Comparison of ENCODE assay signal across 15 cellular contexts in the genomic region with DNA sequence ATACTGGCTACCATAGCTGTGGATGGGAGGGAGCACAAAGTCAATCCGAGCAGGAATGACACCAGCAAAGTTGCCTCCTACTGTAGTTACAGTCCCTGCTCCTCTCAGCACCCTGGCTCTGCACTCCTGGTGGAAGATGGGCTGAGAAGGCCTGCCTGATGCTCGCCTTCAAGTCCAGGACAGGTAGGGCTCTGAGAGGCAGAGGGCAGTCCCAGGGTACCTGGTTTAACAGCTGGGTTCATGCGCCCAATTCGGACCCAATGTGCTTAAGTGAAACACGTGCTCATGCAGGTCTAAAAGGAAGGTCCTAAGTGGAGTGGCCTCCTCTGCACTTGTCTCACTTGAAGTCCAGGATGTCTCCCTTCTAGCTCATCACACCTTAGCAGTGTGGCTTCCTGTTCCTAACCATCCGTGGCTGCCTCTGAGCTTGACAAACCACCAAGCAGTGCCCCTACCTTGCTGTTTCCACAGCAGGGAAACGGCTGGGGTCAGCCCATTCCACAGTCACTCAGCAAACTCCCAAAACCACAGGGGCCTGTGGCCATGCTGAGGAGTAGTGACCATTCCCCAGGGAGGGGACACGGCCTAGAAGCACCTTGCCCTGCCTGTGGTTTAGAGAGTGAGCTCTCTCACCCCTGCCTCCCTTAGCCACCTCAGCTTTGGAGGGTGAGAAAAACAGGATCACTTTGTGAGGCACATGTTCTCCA. TPM values are rescaled to one million over a fixed set of nuclear protein-coding genes. Genes with fewer than 3 reads are reported as not detected.
DNase-seq lines count a peak whose midpoint lies in the region; ATAC-seq, FAIRE-seq and TF ChIP-seq lines count a peak whose summit lies in the region.
"Had no signal": no experiment of that assay in that cellular context is flagged by ENCODE, and none has a peak within 500 bp of the region (broad histone marks: within the 10 kb centered on the region; RNA-seq: fewer than 3 reads in every experiment).

No MANE protein-coding gene starts in this region.

- no peak overlapping the region for H3K27ac Mint-ChIP-seq in activated CD8-positive, alpha-beta T cell treated with anti-CD3 and anti-CD28 coated beads for 36 hours
- peak overlapping the region; percentile 83 for H3K27ac Mint-ChIP-seq in progenitor cell of endocrine pancreas
- H3K27ac Mint-ChIP-seq: brain had no signal

- H3K4me1 Mint-ChIP-seq in activated CD8-positive, alpha-beta T cell treated with anti-CD3 and anti-CD28 coated beads for 36 hours (ENCODE audit: low read depth): peaks cover 22% of the 10 kb centered on the region
- H3K4me1 Mint-ChIP-seq in progenitor cell of endocrine pancreas (ENCODE audit: low read depth): peaks cover 17% of the 10 kb centered on the region

- peaks cover 22% of the 10 kb centered on the region for H3K4me1 ChIP-seq in vagina
- H3K4me1 ChIP-seq: pancreas had no signal

- H3K27ac ChIP-seq in vagina: no peak overlapping the region
- H3K27ac ChIP-seq: pancreas had no signal

- H3K9me3 ChIP-seq in vagina: no peaks in the 10 kb centered on the region
- H3K9me3 ChIP-seq: pancreas had no signal

- H3K27me3 ChIP-seq in vagina: no peaks in the 10 kb centered on the region
- H3K27me3 ChIP-seq: pancreas had no signal

- intact Hi-C loops in activated CD8-positive, alpha-beta T cell treated with anti-CD3 and anti-CD28 coated beads for 36 hours (cut with micrococcal nuclease): no loop called here
- intact Hi-C loops in vagina (cut with DNase I): no loop called here

- POLR2A ChIA-PET in activated CD8-positive, alpha-beta T cell treated with anti-CD3 and anti-CD28 coated beads for 36 hours (lab: Charles Lee): no interaction called here

- peak; percentile 85 for FAIRE-seq in GM19239 (lab: Jason Lieb, UNC)
- FAIRE-seq: pancreas had no signal

- no peak for TF ChIP-seq POLR2A in vagina (IDR thresholded peaks at IDR 0.05)

- no peak overlapping the region for H3K4me3 Mint-ChIP-seq in activated CD8-positive, alpha-beta T cell treated with anti-CD3 and anti-CD28 coated beads for 36 hours
- no peak overlapping the region for H3K4me3 Mint-ChIP-seq in progenitor cell of endocrine pancreas (ENCODE audit: low read depth)
- H3K4me3 Mint-ChIP-seq: brain had no signal

- peak; percentile 78 for ATAC-seq in activated CD8-positive, alpha-beta T cell treated with anti-CD3 and anti-CD28 coated beads for 36 hours
- ATAC-seq: pancreas had no signal

- H3K27me3 Mint-ChIP-seq in activated CD8-positive, alpha-beta T cell treated with anti-CD3 and anti-CD28 coated beads for 36 hours: no peaks in the 10 kb centered on the region
- H3K27me3 Mint-ChIP-seq in progenitor cell of endocrine pancreas: no peaks in the 10 kb centered on the region

- H3K36me3 ChIP-seq in vagina: peaks cover 0 to 17% of the 10 kb centered on the region in 2 donors

- H3K36me3 Mint-ChIP-seq in activated CD8-positive, alpha-beta T cell treated with anti-CD3 and anti-CD28 coated beads for 36 hours (ENCODE audit: low read depth): peaks cover 2% of the 10 kb centered on the region
- H3K36me3 Mint-ChIP-seq in progenitor cell of endocrine pancreas (ENCODE audit: insufficient read depth): peaks cover 1% of the 10 kb centered on the region

- TF ChIP-seq CTCF in activated CD8-positive, alpha-beta T cell treated with anti-CD3 and anti-CD28 coated beads for 36 hours (IDR thresholded peaks at IDR 0.05): no peak
- TF ChIP-seq CTCF in progenitor cell of endocrine pancreas (IDR thresholded peaks at IDR 0.05; ENCODE audit: unreplicated experiment): no peak
- no peak for TF ChIP-seq CTCF in vagina (IDR thresholded peaks at IDR 0.05)

- DNase-seq in activated gamma-delta T cell treated with Interleukin-2 at 50 U/mL for 16 hours (peak; percentile 23), activated gamma-delta T cell (lab: John Stamatoyannopoulos, UW) (no peak), GM19239 (ENCODE audit: insufficient read length, low spot score) (peak; percentile 31), progenitor cell of endocrine pancreas (ENCODE audit: low spot score, unreplicated experiment) (no peak), vagina (ENCODE audit: extremely low spot score in 2 of 2) (no peak), NCI-H146 (lab: John Stamatoyannopoulos, UW) (no peak), AG08396 (ENCODE audit: low spot score) (no peak)
- DNase-seq in activated CD8-positive, alpha-beta T cell treated with anti-CD3 and anti-CD28 coated beads for 36 hours: peak; percentile 32
- DNase-seq: activated CD4-positive, alpha-beta T cell treated with anti-CD3 and anti-CD28 coated beads, Interleukin-2, amount 50 U/mL, for 4 hours; NCI-H446; pancreas; SIG-M5; stimulated activated naive CD4-positive, alpha-beta T cell treated with Interleukin-2 at 50 U/mL for 16 hours; T-helper 9 cell had no signal

- H3K9me3 Mint-ChIP-seq in activated CD8-positive, alpha-beta T cell treated with anti-CD3 and anti-CD28 coated beads for 36 hours: no peaks in the 10 kb centered on the region
- no peaks in the 10 kb centered on the region for H3K9me3 Mint-ChIP-seq in progenitor cell of endocrine pancreas (ENCODE audit: low read depth)
- H3K9me3 Mint-ChIP-seq: brain had no signal

- no peak overlapping the region for H3K4me3 ChIP-seq in vagina
- H3K4me3 ChIP-seq: pancreas had no signal

- CTCF ChIA-PET in activated CD8-positive, alpha-beta T cell treated with anti-CD3 and anti-CD28 coated beads for 36 hours (lab: Charles Lee): interaction anchor here (0.6 to 2.5 kb wide), 7 partner anchors 7 to 234 kb away, joined by 3 to 8 read pairs (median 4); no protein-coding TSS in a partner anchor

RNA-seq across cellular contexts. Expression of gene MUSTN1, which starts 3.9 kb away (rescaled TPM):
- total RNA-seq in activated CD8-positive, alpha-beta T cell treated with anti-CD3 and anti-CD28 coated beads for 36 hours: not detected
- total RNA-seq in progenitor cell of endocrine pancreas: not detected in 2 replicates
- 30.2 TPM for total RNA-seq in vagina

RNA-seq across cellular contexts. Expression of gene ITIH4, which starts 8.2 kb away (rescaled TPM):
- total RNA-seq in activated CD8-positive, alpha-beta T cell treated with anti-CD3 and anti-CD28 coated beads for 36 hours: 1 to 10 TPM; 3.9 to 5.5 TPM
- total RNA-seq in progenitor cell of endocrine pancreas (2.9 and 9.7 TPM in 2 replicates), vagina (5.9 TPM)

RNA-seq across cellular contexts. Expression of gene ITIH3, which starts 44.1 kb away (rescaled TPM):
- not detected for total RNA-seq in activated CD8-positive, alpha-beta T cell treated with anti-CD3 and anti-CD28 coated beads for 36 hours
- 0.87 and 1.2 TPM in 2 replicates for total RNA-seq in progenitor cell of endocrine pancreas
- total RNA-seq in vagina: 7.6 TPM

RNA-seq across cellular contexts. Expression of gene STIMATE, which starts 58.6 kb away (rescaled TPM):
- total RNA-seq in activated CD8-positive, alpha-beta T cell treated with anti-CD3 and anti-CD28 coated beads for 36 hours: 10 to 100 TPM; 17.3 to 18.3 TPM
- 17.4 and 18.4 TPM in 2 replicates for total RNA-seq in progenitor cell of endocrine pancreas
- 12.5 TPM for total RNA-seq in vagina

Comparison
In these comparisons a context has a peak if more than half of its experiments do, and no peak if none do; other contexts are left out.
1. DNase-seq: peak in activated gamma-delta T cell treated with Interleukin-2 at 50 U/mL for 16 hours (single experiment), GM19239 (single experiment) and activated CD8-positive, alpha-beta T cell treated with anti-CD3 and anti-CD28 coated beads for 36 hours (single experiment); none in activated gamma-delta T cell (single experiment), progenitor cell of endocrine pancreas (single experiment), vagina (0 of 2), NCI-H146 (single experiment) and AG08396 (single experiment).
2. RNA of gene MUSTN1, which starts 3.9 kb away (total RNA-seq): 30.2 TPM in vagina (single experiment); not detected in progenitor cell of endocrine pancreas and not detected in activated CD8-positive, alpha-beta T cell treated with anti-CD3 and anti-CD28 coated beads for 36 hours; every median in the first group is over 10 times any median in the second.